In the genomic region with DNA sequence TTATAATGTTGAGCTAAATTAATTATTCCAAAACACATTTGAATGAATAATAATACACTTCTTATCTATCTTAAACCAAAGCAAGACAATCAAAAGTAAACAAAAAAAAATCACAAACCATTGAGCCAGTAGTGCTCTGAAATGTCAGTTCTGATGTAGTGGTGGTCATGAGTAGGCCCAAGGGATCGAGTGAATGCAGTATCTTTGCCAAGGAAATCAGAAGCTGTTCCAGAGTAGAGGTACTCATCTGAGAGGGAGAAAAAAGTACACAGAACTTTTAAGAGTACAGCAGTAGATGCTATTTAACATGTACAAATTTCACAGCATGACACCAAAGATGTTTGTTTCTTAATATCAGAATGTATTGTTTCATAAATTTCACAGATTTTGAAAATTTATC, we compare ENCODE assay signal across 1 cellular context.
TF ChIP-seq lines count a peak whose summit lies in the region.

No MANE protein-coding gene starts in this region.

TF ChIP-seq in IMR-90, 13 proteins besides CTCF, POLR2A, EP300 and RAD21 (continued from another document):
- TF ChIP-seq, protein P1, sequence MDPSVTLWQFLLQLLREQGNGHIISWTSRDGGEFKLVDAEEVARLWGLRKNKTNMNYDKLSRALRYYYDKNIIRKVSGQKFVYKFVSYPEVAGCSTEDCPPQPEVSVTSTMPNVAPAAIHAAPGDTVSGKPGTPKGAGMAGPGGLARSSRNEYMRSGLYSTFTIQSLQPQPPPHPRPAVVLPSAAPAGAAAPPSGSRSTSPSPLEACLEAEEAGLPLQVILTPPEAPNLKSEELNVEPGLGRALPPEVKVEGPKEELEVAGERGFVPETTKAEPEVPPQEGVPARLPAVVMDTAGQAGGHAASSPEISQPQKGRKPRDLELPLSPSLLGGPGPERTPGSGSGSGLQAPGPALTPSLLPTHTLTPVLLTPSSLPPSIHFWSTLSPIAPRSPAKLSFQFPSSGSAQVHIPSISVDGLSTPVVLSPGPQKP (IDR thresholded peaks at IDR 0.05; ENCODE audit: borderline replicate concordance, low read depth, low read length) = no peak
- TF ChIP-seq FOS (IDR thresholded peaks at IDR 0.05; ENCODE audit: low read depth, low read length) (no peak), RFX5 (IDR thresholded peaks at IDR 0.05; ENCODE audit: low read depth, low read length) (no peak), MAZ (IDR thresholded peaks at IDR 0.05; ENCODE audit: borderline replicate concordance, low read depth, low read length) (no peak), RCOR1 (IDR thresholded peaks at IDR 0.05; ENCODE audit: insufficient replicate concordance, low read length) (no peak), MXI1 (IDR thresholded peaks at IDR 0.05; ENCODE audit: borderline replicate concordance, low read depth, low read length) (no peak), SMC3 (IDR thresholded peaks at IDR 0.05; ENCODE audit: low read depth, low read length) (no peak), MAFK (IDR thresholded peaks at IDR 0.05; ENCODE audit: low read depth, low read length) (no peak), NFE2L2 (IDR thresholded peaks at IDR 0.05; ENCODE audit: low read depth, low read length) (no peak), BHLHE40 (IDR thresholded peaks at IDR 0.05; ENCODE audit: low read depth, low read length) (no peak)
- TF ChIP-seq, protein P2, sequence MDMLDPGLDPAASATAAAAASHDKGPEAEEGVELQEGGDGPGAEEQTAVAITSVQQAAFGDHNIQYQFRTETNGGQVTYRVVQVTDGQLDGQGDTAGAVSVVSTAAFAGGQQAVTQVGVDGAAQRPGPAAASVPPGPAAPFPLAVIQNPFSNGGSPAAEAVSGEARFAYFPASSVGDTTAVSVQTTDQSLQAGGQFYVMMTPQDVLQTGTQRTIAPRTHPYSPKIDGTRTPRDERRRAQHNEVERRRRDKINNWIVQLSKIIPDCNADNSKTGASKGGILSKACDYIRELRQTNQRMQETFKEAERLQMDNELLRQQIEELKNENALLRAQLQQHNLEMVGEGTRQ (IDR thresholded peaks at IDR 0.05; ENCODE audit: low read depth, low read length) = no peak
